16 cellular contexts compared by ENCODE assay signal in the genomic region with DNA sequence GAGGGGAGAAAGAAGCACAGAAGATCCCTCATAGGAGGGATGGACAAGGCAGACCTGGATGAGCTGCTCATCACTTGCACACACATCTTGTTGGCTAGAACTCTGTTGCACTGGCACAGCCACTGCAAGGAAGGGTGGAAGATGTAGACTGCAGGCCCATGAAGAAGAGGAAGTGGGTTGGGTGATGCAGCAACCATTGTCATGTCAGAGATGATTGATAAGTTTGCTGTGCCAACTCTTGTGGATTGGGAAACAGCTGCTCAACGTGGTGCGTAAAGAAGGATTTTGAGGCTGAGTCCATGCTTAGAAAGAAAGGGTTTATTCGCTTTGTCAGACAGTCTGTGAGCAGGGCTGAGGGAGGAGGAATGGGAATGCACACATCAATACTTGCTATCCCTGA.
"Had no signal": no experiment of that assay in that cellular context is flagged by ENCODE, and none has a peak within 500 bp of the region (broad histone marks: within the 10 kb centered on the region; RNA-seq: fewer than 3 reads in every experiment).

No MANE protein-coding gene starts in this region.

- H3K36me3 Mint-ChIP-seq: naive thymus-derived CD8-positive, alpha-beta T cell had no signal

- H3K4me3 ChIP-seq: adrenal gland, gastrocnemius medialis, heart right ventricle, mucosa of descending colon, right atrium auricular region, thyroid gland had no signal

- H3K27ac Mint-ChIP-seq: naive thymus-derived CD8-positive, alpha-beta T cell had no signal

- H3K36me3 ChIP-seq: adrenal gland, gastrocnemius medialis, heart right ventricle, neutrophil, right atrium auricular region, thyroid gland had no signal

- H3K4me1 ChIP-seq: adrenal gland, gastrocnemius medialis, heart right ventricle, right atrium auricular region, thyroid gland had no signal

- H3K27me3 ChIP-seq: adrenal gland, gastrocnemius medialis, heart right ventricle, neutrophil, right atrium auricular region, thyroid gland had no signal

- H3K9me3 Mint-ChIP-seq: central memory CD8-positive, alpha-beta T cell had no signal

- H3K4me3 Mint-ChIP-seq: central memory CD8-positive, alpha-beta T cell; naive thymus-derived CD8-positive, alpha-beta T cell had no signal

- H3K4me1 Mint-ChIP-seq: central memory CD8-positive, alpha-beta T cell; naive thymus-derived CD8-positive, alpha-beta T cell had no signal

- DNase-seq: activated CD4-positive, alpha-beta T cell treated with anti-CD3 and anti-CD28 coated beads, Interleukin-2, amount 50 U/mL, for 4 hours; activated CD4-positive, CD25-positive, alpha-beta regulatory T cell treated with anti-CD3 and anti-CD28 coated beads, Interleukin-2, amount 50 U/mL, for 72 hours; activated naive CD4-positive, alpha-beta T cell treated with anti-CD3 and anti-CD28 coated beads, Interleukin-2, amount 50 U/mL, for 16 hours; activated T-cell treated with anti-CD3 and anti-CD28 coated beads, Interleukin-2, amount 50 U/mL, for 1 hour; adrenal gland; effector memory CD4-positive, alpha-beta T cell; gastrocnemius medialis; heart right ventricle; mammary epithelial cell; mucosa of descending colon; naive thymus-derived CD8-positive, alpha-beta T cell; small intestine; thyroid gland had no signal

- H3K9me3 ChIP-seq: adrenal gland, gastrocnemius medialis, heart right ventricle, mucosa of descending colon, neutrophil, right atrium auricular region, thyroid gland had no signal

- H3K27ac ChIP-seq: adrenal gland, gastrocnemius medialis, heart right ventricle, neutrophil, right atrium auricular region, thyroid gland had no signal
